Comparison of ENCODE assay signal across 8 cellular contexts in the genomic region with DNA sequence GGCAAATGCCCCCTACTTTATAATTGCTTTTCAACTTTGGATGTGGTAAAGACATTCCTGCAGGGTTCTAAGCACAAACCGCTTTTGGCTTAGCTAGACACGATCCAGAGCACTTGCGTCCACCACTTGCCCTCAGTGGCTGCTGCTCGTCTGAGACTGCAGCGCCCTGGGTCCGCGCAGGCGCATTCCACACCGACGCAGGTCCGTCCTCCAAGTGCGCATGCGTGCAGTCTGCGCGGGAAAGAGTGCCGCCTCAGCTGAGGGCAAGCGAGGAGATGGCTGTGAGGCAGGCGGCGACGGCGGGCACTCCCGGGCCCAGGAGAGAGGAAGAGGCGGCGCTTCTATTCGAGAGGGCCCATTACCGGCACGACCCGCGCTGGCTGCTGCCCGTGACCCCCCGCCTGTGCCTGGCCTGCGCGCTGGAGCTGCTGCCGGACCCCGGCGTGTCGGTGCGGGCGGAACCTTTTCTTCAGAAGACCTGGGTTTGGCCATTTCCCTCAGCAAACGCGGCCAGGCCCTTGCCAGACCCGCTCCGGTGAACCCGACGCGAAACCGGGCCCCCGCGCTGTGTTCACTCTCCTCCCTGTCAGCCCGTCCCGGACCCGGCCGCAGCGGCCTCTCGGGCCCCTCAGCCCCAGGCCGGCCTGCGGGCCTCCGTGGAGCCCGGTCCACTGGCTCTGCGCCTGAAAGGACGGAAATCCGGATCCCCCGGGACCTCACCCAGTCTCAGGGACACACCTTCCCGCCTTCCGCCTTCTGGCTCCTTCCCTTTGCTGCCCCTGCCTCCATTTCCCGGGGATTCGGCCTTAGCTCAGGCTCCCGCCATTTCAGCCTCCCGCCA. TPM values are rescaled to one million over a fixed set of nuclear protein-coding genes. Genes with fewer than 3 reads are reported as not detected.
A peak's percentile ranks its signal among the peaks of the same experiment; 100 is the strongest.
DNase-seq lines count a peak whose midpoint lies in the region; ATAC-seq, FAIRE-seq and TF ChIP-seq lines count a peak whose summit lies in the region.

A gene with protein sequence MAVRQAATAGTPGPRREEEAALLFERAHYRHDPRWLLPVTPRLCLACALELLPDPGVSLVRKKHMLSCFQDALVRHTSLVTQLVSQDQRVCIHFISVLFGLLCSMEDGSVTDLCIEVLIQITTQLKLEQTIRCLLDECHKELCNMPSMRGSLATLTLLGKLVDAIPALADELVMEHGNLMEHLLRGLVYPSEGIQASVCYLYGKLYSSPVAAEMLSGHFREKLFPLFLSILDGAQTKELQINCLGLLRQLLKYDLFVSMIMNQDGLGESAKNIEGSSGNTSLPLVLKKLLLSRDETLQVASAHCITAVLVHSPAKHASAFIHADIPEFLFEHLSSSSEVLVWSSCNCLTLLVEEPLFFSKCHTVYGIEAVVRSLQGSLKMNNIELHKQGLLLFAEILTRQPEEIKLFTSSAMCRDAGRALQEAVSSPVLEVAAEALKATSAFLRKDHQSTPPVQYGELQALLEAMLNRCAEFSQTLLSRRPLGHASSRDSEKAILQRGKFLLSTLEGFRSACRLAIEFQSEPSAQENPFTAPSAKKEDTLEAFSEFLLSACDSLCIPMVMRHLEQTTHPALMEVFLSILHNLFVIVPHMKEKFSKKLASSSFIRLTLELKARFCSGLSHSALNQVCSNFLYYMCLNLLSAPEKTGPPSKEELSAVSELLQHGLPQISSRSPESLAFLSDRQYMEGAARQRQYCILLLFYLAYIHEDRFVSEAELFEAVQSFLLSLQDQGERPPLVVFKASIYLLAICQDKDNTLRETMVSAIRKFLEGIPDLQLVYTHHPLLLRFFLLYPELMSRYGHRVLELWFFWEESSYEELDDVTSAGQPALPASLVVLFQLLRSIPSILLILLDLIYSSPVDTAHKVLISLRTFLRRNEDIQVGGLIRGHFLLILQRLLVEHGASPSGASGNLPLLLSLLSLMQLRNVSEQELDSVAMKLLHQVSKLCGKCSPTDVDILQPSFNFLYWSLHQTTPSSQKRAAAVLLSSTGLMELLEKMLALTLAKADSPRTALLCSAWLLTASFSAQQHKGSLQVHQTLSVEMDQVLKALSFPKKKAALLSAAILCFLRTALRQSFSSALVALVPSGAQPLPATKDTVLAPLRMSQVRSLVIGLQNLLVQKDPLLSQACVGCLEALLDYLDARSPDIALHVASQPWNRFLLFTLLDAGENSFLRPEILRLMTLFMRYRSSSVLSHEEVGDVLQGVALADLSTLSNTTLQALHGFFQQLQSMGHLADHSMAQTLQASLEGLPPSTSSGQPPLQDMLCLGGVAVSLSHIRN (plus strand): TSS at position 240 of the 841 bp plus-strand sequence. CDS start 36 bp downstream, at position 276.

- DNase-seq in A549 (ENCODE audit: low read depth in 1 of 2, low spot score in 1 of 2), result peak in 1 of 2 experiments; percentile 25
- peak; percentile 31 for DNase-seq in MV-4-11 (lab: John Stamatoyannopoulos, UW)
- DNase-seq in activated effector memory CD4-positive, alpha-beta T cell treated with Interleukin-2 at 50 U/mL for 16 hours, result peak; percentile 84
- DNase-seq in germinal center (ENCODE audit: low spot score), result peak; percentile 95
- DNase-seq in psoas muscle, result peak; percentile 88 to 92
- peak; percentile 81 to 95 for DNase-seq in upper lobe of left lung
- DNase-seq in COLO829 (ENCODE audit: low spot score), result no peak

- H3K36me3 ChIP-seq in psoas muscle (ENCODE audit: insufficient read depth in 1 of 2, low read depth in 1 of 2) (peaks cover 0 to under 1% of the 10 kb centered on the region in 2 donors), upper lobe of left lung (no peaks in the 10 kb centered on the region)

- no peak for TF ChIP-seq EP300 in A549 (IDR thresholded peaks at IDR 0.05)
- no peak for TF ChIP-seq EP300 in upper lobe of left lung (IDR thresholded peaks at IDR 0.05)

- H3K4me2 ChIP-seq in A549, result no peak within 1 kb of the TSS

- no peak within 1 kb of the TSS for H3K4me3 ChIP-seq in A549
- H3K4me3 ChIP-seq in psoas muscle, result peak within 1 kb of the TSS; percentile 38
- peak within 1 kb of the TSS in 2 of 4 donors; percentile 23 to 25 for H3K4me3 ChIP-seq in upper lobe of left lung

- intact Hi-C loops in psoas muscle (cut with DNase I), result loop anchor here (5.0 to 10.0 kb wide), 2 partner anchors 98 to 105 kb away; a partner anchor contains a TSS

- POLR2A ChIA-PET in A549 (lab: Yijun Ruan, JAX), result no interaction called here

- no peak for TF ChIP-seq POLR2A in A549 (IDR thresholded peaks at IDR 0.05; ENCODE audit: low read length)
- no peak for TF ChIP-seq POLR2A in upper lobe of left lung (IDR thresholded peaks at IDR 0.05)

- CTCF ChIA-PET in A549 (lab: Yijun Ruan, JAX), result interaction anchor here (0.7 to 6.6 kb wide), 4 partner anchors 32 to 271 kb away, joined by 3 to 81 read pairs (median 12); no protein-coding TSS in a partner anchor

- H3K9me3 ChIP-seq in A549 (no peaks in the 10 kb centered on the region), psoas muscle (no peaks in the 10 kb centered on the region), upper lobe of left lung (no peaks in the 10 kb centered on the region)

- peaks cover 7% of the 10 kb centered on the region; the same call in 1 of the 3 replicates for H3K4me1 ChIP-seq in A549
- H3K4me1 ChIP-seq in psoas muscle, result peaks cover 8% of the 10 kb centered on the region
- peaks cover 14 to 19% (median 18%) of the 10 kb centered on the region in 4 donors for H3K4me1 ChIP-seq in upper lobe of left lung

- FAIRE-seq in A549 (lab: Jason Lieb, UNC), result no peak

- TF ChIP-seq RAD21 in A549 (conservative IDR thresholded peaks at IDR 0.05 in 1 of 2, IDR thresholded peaks at IDR 0.05 in 1 of 2), result no peak

- no peaks in the 10 kb centered on the region for H3K27me3 ChIP-seq in psoas muscle (ENCODE audit: insufficient read depth in 3 of 3, low read length in 2 of 3)
- no peaks in the 10 kb centered on the region for H3K27me3 ChIP-seq in upper lobe of left lung

- TF ChIP-seq CTCF in A549 (IDR thresholded peaks at IDR 0.05) (no peak), psoas muscle (IDR thresholded peaks at IDR 0.05) (no peak), upper lobe of left lung (IDR thresholded peaks at IDR 0.05) (no peak)

- H3K27ac ChIP-seq in A549 (no peak within 1 kb of the TSS), psoas muscle (no peak within 1 kb of the TSS), upper lobe of left lung (no peak within 1 kb of the TSS)

- ATAC-seq in A549, result no peak
- peak; percentile 71 to 80 (median 76) for ATAC-seq in psoas muscle
- peak in 1 of 2 donors; percentile 80 for ATAC-seq in upper lobe of left lung (ENCODE audit: low FRiP score in 2 of 2)
- ATAC-seq in GM19463 (IDR thresholded peaks at IDR 0.05; ENCODE audit: unreplicated experiment), result no peak

- 91% methylated on average over 33 of the region's 69 CpGs for whole genome bisulfite sequencing in A549 (ENCODE audit: missing lambda C conversion rate)
- WGBS in psoas muscle, 3 donors, result 41 to 42% (median 42%) methylated on average over 62 to 69 of the region's 69 CpGs
- 51% methylated on average over 31 to 39 of the region's 69 CpGs for WGBS in upper lobe of left lung, 2 donors

TF ChIP-seq in A549, 52 proteins besides CTCF, POLR2A, EP300 and RAD21:
- TF ChIP-seq ESRRA (IDR thresholded peaks at IDR 0.05; ENCODE audit: borderline replicate concordance, low read length) (no peak), HOXA7 (CRISPR knock-in tag; IDR thresholded peaks at IDR 0.05) (no peak), MYC (IDR thresholded peaks at IDR 0.05; ENCODE audit: borderline replicate concordance, low read length) (no peak), ZNF302 (CRISPR knock-in tag; IDR thresholded peaks at IDR 0.05) (no peak), PHF8 (IDR thresholded peaks at IDR 0.05; ENCODE audit: borderline replicate concordance, low read depth) (no peak), HOXB13 (CRISPR knock-in tag; IDR thresholded peaks at IDR 0.05; ENCODE audit: low read depth) (no peak), CEBPB (IDR thresholded peaks at IDR 0.05) (no peak)
- TF ChIP-seq, protein P1, sequence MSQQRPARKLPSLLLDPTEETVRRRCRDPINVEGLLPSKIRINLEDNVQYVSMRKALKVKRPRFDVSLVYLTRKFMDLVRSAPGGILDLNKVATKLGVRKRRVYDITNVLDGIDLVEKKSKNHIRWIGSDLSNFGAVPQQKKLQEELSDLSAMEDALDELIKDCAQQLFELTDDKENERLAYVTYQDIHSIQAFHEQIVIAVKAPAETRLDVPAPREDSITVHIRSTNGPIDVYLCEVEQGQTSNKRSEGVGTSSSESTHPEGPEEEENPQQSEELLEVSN (IDR thresholded peaks at IDR 0.05; ENCODE audit: borderline replicate concordance, low read depth), result peak; percentile 84
- TF ChIP-seq, protein P2, sequence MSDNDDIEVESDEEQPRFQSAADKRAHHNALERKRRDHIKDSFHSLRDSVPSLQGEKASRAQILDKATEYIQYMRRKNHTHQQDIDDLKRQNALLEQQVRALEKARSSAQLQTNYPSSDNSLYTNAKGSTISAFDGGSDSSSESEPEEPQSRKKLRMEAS (IDR thresholded peaks at IDR 0.05), result peak; percentile 45; the same call in 1 of the 2 replicates

RNA-seq across cellular contexts. Expression of the gene that starts here (rescaled TPM):
- polyA plus RNA-seq in A549 (2011; rRNA removed) (0.07 and 0.12 TPM in 2 replicates), A549 (2017; fragmentation: RNase III; extraction: RNeasy Plus Mini Kit Qiagen cat#74134 plus additional on column Dnase treatment) (not detected in 3 replicates), psoas muscle (under 1 TPM in 2 of 3 donors, not detected in 1; 0.01 to 0.10 TPM)
- polyA plus RNA-seq in A549 (2012; cell fraction: cytosol; rRNA removed), result 0.05 TPM in 1 of 2 replicates, not detected in the other
- 0.17 and 0.29 TPM in 2 replicates for polyA plus RNA-seq in A549 (2012; cell fraction: nucleus; rRNA removed)
- polyA minus RNA-seq in A549 (2011; rRNA and poly(A)+ RNA removed), result 0.54 TPM in 1 of 2 replicates, not detected in the other
- total RNA-seq in psoas muscle (under 1 TPM in 3 of 4 donors, not detected in 1; 0.23 to 0.47 (median 0.30) TPM), upper lobe of left lung (10 to 100 TPM in 2 of 6 donors, 1 to 10 TPM in 3, under 1 TPM in 1; 0.89 to 20.7 (median 5.7) TPM)

Comparison
In these comparisons a context has a peak if more than half of its experiments do, and no peak if none do; other contexts are left out.
1. Peak in DNase-seq, ATAC-seq and H3K4me3 ChIP-seq in psoas muscle; RNA of the gene not detected or under 1 TPM.